In the genomic region with DNA sequence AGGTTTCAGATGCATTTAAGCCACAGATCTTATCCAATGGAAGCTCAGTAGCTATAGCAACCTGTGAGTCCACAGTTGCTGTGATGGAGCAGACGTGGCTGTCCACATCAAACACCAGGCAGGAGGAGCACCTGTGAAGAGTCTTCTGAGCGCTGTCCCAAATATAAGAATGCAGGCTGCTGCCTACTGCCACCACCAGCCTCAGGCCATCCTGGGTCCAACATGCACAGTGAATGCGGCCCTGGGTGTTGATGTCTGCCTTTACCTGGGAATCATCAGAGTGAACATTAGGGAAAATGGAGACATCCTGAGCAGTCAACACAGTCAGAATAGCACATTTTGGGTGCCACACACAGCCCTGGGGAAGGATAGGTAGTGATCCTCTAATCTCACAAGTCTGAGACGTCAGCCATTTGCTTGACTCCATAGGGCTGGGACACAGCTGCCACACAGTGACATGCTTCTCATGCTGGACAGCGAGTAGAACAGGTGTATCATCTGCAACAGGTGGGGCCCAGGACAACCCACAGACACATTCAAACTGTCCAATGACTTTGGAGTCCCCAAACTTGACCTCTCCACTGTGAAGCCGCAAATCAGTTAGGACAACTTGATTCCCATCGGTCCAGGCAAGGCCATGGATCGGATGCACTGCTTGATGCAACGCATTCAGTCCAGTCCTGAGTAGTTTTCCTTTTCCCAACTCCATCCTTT, we compare ENCODE assay signal across 27 cellular contexts. TPM values are rescaled to one million over a fixed set of nuclear protein-coding genes. Genes with fewer than 3 reads are reported as not detected.
"Had no signal": no experiment of that assay in that cellular context is flagged by ENCODE, and none has a peak within 500 bp of the region (broad histone marks: within the 10 kb centered on the region; RNA-seq: fewer than 3 reads in every experiment).

No MANE protein-coding gene starts in this region.

- ATAC-seq: effector memory CD8-positive, alpha-beta T cell; esophagus mucosa; gastrocnemius medialis; heart right ventricle; left cardiac atrium; left lung; left ventricle myocardium superior; lower lobe of right lung; naive thymus-derived CD4-positive, alpha-beta T cell; natural killer cell had no signal

- H3K27ac ChIP-seq: coronary artery, epithelial cell of prostate, esophagus squamous epithelium, gastrocnemius medialis, heart right ventricle, left lung, lower lobe of right lung had no signal

- H3K27me3 ChIP-seq: esophagus squamous epithelium, gastrocnemius medialis, heart right ventricle, left lung had no signal

- FAIRE-seq: endometrium, islet of Langerhans, keratinocyte had no signal

- H3K4me1 ChIP-seq: esophagus squamous epithelium, gastrocnemius medialis, left lung, lower lobe of right lung had no signal

- H3K9me3 ChIP-seq: esophagus squamous epithelium, gastrocnemius medialis, heart right ventricle, left lung, lower lobe of right lung had no signal

- DNase-seq: effector CD8-positive, alpha-beta T cell; effector memory CD8-positive, alpha-beta T cell; endodermal cell; erythroblast; esophagus squamous epithelium; foreskin fibroblast; foreskin melanocyte; gastrocnemius medialis; glutamatergic neuron; heart right ventricle; hippocampal formation; left cardiac atrium; left lung; left ventricle myocardium superior; lower lobe of right lung; mesenchymal stem cell; midbrain; naive thymus-derived CD4-positive, alpha-beta T cell; natural killer cell had no signal

- H3K4me3 ChIP-seq: coronary artery, esophagus squamous epithelium, gastrocnemius medialis, heart right ventricle, left lung, lower lobe of right lung had no signal

RNA-seq across cellular contexts. Expression of gene FKBP1B, which starts 10.6 kb away (rescaled TPM):
- polyA plus RNA-seq: naive thymus-derived CD4-positive, alpha-beta T cell had no signal

RNA-seq across cellular contexts. Expression of gene MFSD2B, which starts 29.1 kb away (rescaled TPM):
- total RNA-seq: esophagus mucosa, gastrocnemius medialis, glomerular endothelial cell, kidney epithelial cell, left ventricle myocardium superior had no signal
- polyA plus RNA-seq: naive thymus-derived CD4-positive, alpha-beta T cell had no signal
